17 cellular contexts compared by ENCODE assay signal in genomic region chr14:66426451-66426850, GRCh38. TPM values are rescaled to one million over a fixed set of nuclear protein-coding genes. Genes with fewer than 3 reads are reported as not detected.
DNase-seq lines count a peak whose midpoint lies in the region; ATAC-seq and TF ChIP-seq lines count a peak whose summit lies in the region.
"Had no signal": no experiment of that assay in that cellular context is flagged by ENCODE, and none has a peak within 500 bp of the region (broad histone marks: within the 10 kb centered on the region; RNA-seq: fewer than 3 reads in every experiment).

No MANE protein-coding gene starts in this region.

- peak overlapping the region in 7 of 12 donors; percentile 9 to 80 (median 52) for H3K27ac ChIP-seq in heart left ventricle
- no peak overlapping the region for H3K27ac ChIP-seq in upper lobe of right lung
- H3K27ac ChIP-seq in GM23338 (ENCODE audit: low read depth), result no peak overlapping the region
- H3K27ac ChIP-seq: BLaER1 treated with 17β-estradiol and CSF1 and Interleukin-3, amounts not matched to agents 10 nM and 100 nM had no signal

- POLR2A ChIA-PET in activated CD4-positive, alpha-beta T cell treated with anti-CD3 and anti-CD28 coated beads, Interleukin-2, amount 10 ng/mL, durations not matched to agents 7 days and 5 days (lab: Charles Lee), result no interaction called here

- H3K9me2 ChIP-seq in GM23338 (ENCODE audit: insufficient read depth), result no peaks in the 10 kb centered on the region

- DNase-seq in heart left ventricle, result no peak
- DNase-seq in Right ventricle myocardium inferior (ENCODE audit: missing footprints), result no peak
- DNase-seq in left ventricle myocardium superior, result no peak
- no peak for DNase-seq in mesothelial cell of epicardium (ENCODE audit: low spot score in 2 of 2, unreplicated experiment in 2 of 2)
- no peak for DNase-seq in upper lobe of right lung
- no peak for DNase-seq in activated CD4-positive, alpha-beta T cell treated with anti-CD3 and anti-CD28 coated beads, Interleukin-2, amount 10 ng/mL, durations not matched to agents 7 days and 5 days
- no peak for DNase-seq in GM23338 (ENCODE audit: low spot score)
- DNase-seq: ACHN; CD4-positive, CD25-positive, alpha-beta regulatory T cell; DMS53; GOT3 had no signal

- H3K9me3 ChIP-seq in heart left ventricle, result no peaks in the 10 kb centered on the region
- no peaks in the 10 kb centered on the region for H3K9me3 ChIP-seq in upper lobe of right lung
- H3K9me3 ChIP-seq: BLaER1 treated with 17β-estradiol and CSF1 and Interleukin-3, amounts not matched to agents 10 nM and 100 nM; HAP-1 had no signal

- H3K36me3 Mint-ChIP-seq in mesothelial cell of epicardium (no peaks in the 10 kb centered on the region), GM23338 (ENCODE audit: low read depth) (no peaks in the 10 kb centered on the region)
- no peaks in the 10 kb centered on the region for H3K36me3 Mint-ChIP-seq in activated CD4-positive, alpha-beta T cell treated with anti-CD3 and anti-CD28 coated beads, Interleukin-2, amount 10 ng/mL, durations not matched to agents 7 days and 5 days (ENCODE audit: low read depth)

- H3K36me3 ChIP-seq in heart left ventricle, result no peaks in the 10 kb centered on the region
- no peaks in the 10 kb centered on the region for H3K36me3 ChIP-seq in upper lobe of right lung
- no peaks in the 10 kb centered on the region for H3K36me3 ChIP-seq in GM23338 (ENCODE audit: insufficient read depth)
- H3K36me3 ChIP-seq: BLaER1 treated with 17β-estradiol and CSF1 and Interleukin-3, amounts not matched to agents 10 nM and 100 nM; HAP-1 had no signal

- ATAC-seq in heart left ventricle (peak in 1 of 4 donors; percentile 70), Right ventricle myocardium inferior (no peak), left ventricle myocardium superior (peak; percentile 81), upper lobe of right lung (peak; percentile 26), GM18861 (IDR thresholded peaks at IDR 0.05; ENCODE audit: unreplicated experiment) (no peak), GM23338 (no peak)

- WGBS in heart left ventricle, 4 donors, result 37 to 52% (median 44%) methylated on average over 2 of the region's 2 CpGs

- no peaks in the 10 kb centered on the region for H3K27me3 ChIP-seq in heart left ventricle
- no peaks in the 10 kb centered on the region for H3K27me3 ChIP-seq in upper lobe of right lung
- H3K27me3 ChIP-seq in GM23338 (ENCODE audit: insufficient read depth), result no peaks in the 10 kb centered on the region
- H3K27me3 ChIP-seq: BLaER1 treated with 17β-estradiol and CSF1 and Interleukin-3, amounts not matched to agents 10 nM and 100 nM had no signal

- TF ChIP-seq CTCF in heart left ventricle (IDR thresholded peaks at IDR 0.05) (no peak), mesothelial cell of epicardium (IDR thresholded peaks at IDR 0.05; ENCODE audit: unreplicated experiment) (no peak), upper lobe of right lung (IDR thresholded peaks at IDR 0.05) (no peak), GM23338 (conservative IDR thresholded peaks at IDR 0.05; ENCODE audit: low read depth in 2 of 2) (no peak)

- H3K27me3 Mint-ChIP-seq in mesothelial cell of epicardium (ENCODE audit: low read depth) (peaks cover 8% of the 10 kb centered on the region), GM23338 (ENCODE audit: insufficient read depth, low read depth, poor library complexity) (no peaks in the 10 kb centered on the region)
- H3K27me3 Mint-ChIP-seq in activated CD4-positive, alpha-beta T cell treated with anti-CD3 and anti-CD28 coated beads, Interleukin-2, amount 10 ng/mL, durations not matched to agents 7 days and 5 days, result peaks cover 3% of the 10 kb centered on the region
- H3K27me3 Mint-ChIP-seq: CD4-positive, CD25-positive, alpha-beta regulatory T cell had no signal

- intact Hi-C loops in heart left ventricle (cut with DNase I), result no loop called here
- intact Hi-C loops in Right ventricle myocardium inferior (cut with DNase I), result loop anchor here (5.0 kb wide), 1 partner anchor 56 kb away; no protein-coding TSS in a partner anchor
- intact Hi-C loops in left ventricle myocardium superior (cut with micrococcal nuclease), result no loop called here
- intact Hi-C loops in upper lobe of right lung (cut with DNase I), result no loop called here

- CTCF ChIA-PET in activated CD4-positive, alpha-beta T cell treated with anti-CD3 and anti-CD28 coated beads, Interleukin-2, amount 10 ng/mL, durations not matched to agents 7 days and 5 days (lab: Charles Lee), result no interaction called here

- no peaks in the 10 kb centered on the region for H3K79me2 ChIP-seq in GM23338 (replicated peaks; ENCODE audit: insufficient read depth)

- H3K4me3 Mint-ChIP-seq in mesothelial cell of epicardium (no peak overlapping the region), GM23338 (no peak overlapping the region)
- H3K4me3 Mint-ChIP-seq in activated CD4-positive, alpha-beta T cell treated with anti-CD3 and anti-CD28 coated beads, Interleukin-2, amount 10 ng/mL, durations not matched to agents 7 days and 5 days, result no peak overlapping the region
- H3K4me3 Mint-ChIP-seq: CD4-positive, CD25-positive, alpha-beta regulatory T cell had no signal

- H3F3A ChIP-seq in GM23338 (replicated peaks; ENCODE audit: low read depth), result no peaks in the 10 kb centered on the region

- H3K4me1 Mint-ChIP-seq in mesothelial cell of epicardium, result peaks cover 11% of the 10 kb centered on the region
- H3K4me1 Mint-ChIP-seq in activated CD4-positive, alpha-beta T cell treated with anti-CD3 and anti-CD28 coated beads, Interleukin-2, amount 10 ng/mL, durations not matched to agents 7 days and 5 days, result no peaks in the 10 kb centered on the region
- H3K4me1 Mint-ChIP-seq in GM23338, result no peaks in the 10 kb centered on the region
- H3K4me1 Mint-ChIP-seq: CD4-positive, CD25-positive, alpha-beta regulatory T cell had no signal

- H4K20me1 ChIP-seq in GM23338 (replicated peaks; ENCODE audit: insufficient read depth), result no peaks in the 10 kb centered on the region
- H4K20me1 ChIP-seq: BLaER1 treated with 17β-estradiol and CSF1 and Interleukin-3, amounts not matched to agents 10 nM and 100 nM had no signal

- H3K27ac Mint-ChIP-seq in mesothelial cell of epicardium (peak overlapping the region; percentile 72), GM23338 (no peak overlapping the region)
- H3K27ac Mint-ChIP-seq in activated CD4-positive, alpha-beta T cell treated with anti-CD3 and anti-CD28 coated beads, Interleukin-2, amount 10 ng/mL, durations not matched to agents 7 days and 5 days, result no peak overlapping the region
- H3K27ac Mint-ChIP-seq: CD4-positive, CD25-positive, alpha-beta regulatory T cell had no signal

- H3K4me1 ChIP-seq in heart left ventricle, result peaks cover 0 to 19% (median 1%) of the 10 kb centered on the region in 12 donors
- no peaks in the 10 kb centered on the region for H3K4me1 ChIP-seq in upper lobe of right lung
- no peaks in the 10 kb centered on the region for H3K4me1 ChIP-seq in GM23338 (ENCODE audit: insufficient read depth)
- H3K4me1 ChIP-seq: BLaER1 treated with 17β-estradiol and CSF1 and Interleukin-3, amounts not matched to agents 10 nM and 100 nM had no signal

- TF ChIP-seq POLR2A in heart left ventricle (IDR thresholded peaks at IDR 0.05), result no peak

- H3K4me2 ChIP-seq in GM23338, result no peak overlapping the region
- H3K4me2 ChIP-seq: BLaER1 treated with 17β-estradiol and CSF1 and Interleukin-3, amounts not matched to agents 10 nM and 100 nM had no signal

- no peak overlapping the region for H2AFZ ChIP-seq in GM23338

- no peaks in the 10 kb centered on the region for H3K9me3 Mint-ChIP-seq in mesothelial cell of epicardium
- no peaks in the 10 kb centered on the region for H3K9me3 Mint-ChIP-seq in activated CD4-positive, alpha-beta T cell treated with anti-CD3 and anti-CD28 coated beads, Interleukin-2, amount 10 ng/mL, durations not matched to agents 7 days and 5 days
- H3K9me3 Mint-ChIP-seq in GM23338, result no peaks in the 10 kb centered on the region

- H3K4me3 ChIP-seq in heart left ventricle (no peak overlapping the region), upper lobe of right lung (no peak overlapping the region), GM23338 (no peak overlapping the region)
- H3K4me3 ChIP-seq: BLaER1 treated with 17β-estradiol and CSF1 and Interleukin-3, amounts not matched to agents 10 nM and 100 nM; HAP-1 had no signal

TF ChIP-seq in GM23338, 12 proteins besides CTCF, POLR2A, EP300 and RAD21 (continues in another document):
- no peak for TF ChIP-seq JUNB (IDR thresholded peaks at IDR 0.05; ENCODE audit: unreplicated experiment)
- TF ChIP-seq EZH2phosphoT487 (IDR thresholded peaks at IDR 0.05; ENCODE audit: unreplicated experiment), result no peak
- no peak for TF ChIP-seq EZH2 (IDR thresholded peaks at IDR 0.05; ENCODE audit: low read depth, unreplicated experiment)
- no peak for TF ChIP-seq CREB1 (CRISPR knock-in tag; IDR thresholded peaks at IDR 0.05; ENCODE audit: low read depth)
- TF ChIP-seq NANOG (IDR thresholded peaks at IDR 0.05; ENCODE audit: borderline replicate concordance), result no peak
- no peak for TF ChIP-seq ZNF331 (CRISPR knock-in tag; IDR thresholded peaks at IDR 0.05; ENCODE audit: low read depth)

RNA-seq across cellular contexts. Expression of gene CCDC196, which starts 59.7 kb away (rescaled TPM):
- total RNA-seq in heart left ventricle, result not detected
- not detected for polyA plus RNA-seq in heart left ventricle
- not detected for total RNA-seq in Right ventricle myocardium inferior
- not detected for total RNA-seq in left ventricle myocardium superior
- total RNA-seq in mesothelial cell of epicardium, result not detected in 3 replicates
- not detected for total RNA-seq in upper lobe of right lung
- total RNA-seq in activated CD4-positive, alpha-beta T cell treated with anti-CD3 and anti-CD28 coated beads, Interleukin-2, amount 10 ng/mL, durations not matched to agents 7 days and 5 days, result not detected
- total RNA-seq in GM23338 (2014; rRNA removed; shearing (Covaris generic)), result not detected in 2 replicates
- polyA plus RNA-seq in GM23338 (2016; fragmentation: Nextera tagmentation; extraction: Ambion mirVana), result 0.27 TPM in 1 of 2 replicates, not detected in the other
- total RNA-seq: A172; CD4-positive, CD25-positive, alpha-beta regulatory T cell; G401; HT-29 had no signal
- polyA plus RNA-seq: CD4-positive, CD25-positive, alpha-beta regulatory T cell had no signal

Comparison
In these comparisons a context has a peak if more than half of its experiments do, and no peak if none do; other contexts are left out.
1. ATAC-seq: peak in left ventricle myocardium superior (single experiment) and upper lobe of right lung (single experiment); none in Right ventricle myocardium inferior (single experiment), GM18861 (single experiment) and GM23338 (single experiment).
2. H3K27ac ChIP-seq: peak in heart left ventricle (7 of 12); none in upper lobe of right lung (single experiment) and GM23338 (single experiment).